10 cellular contexts compared by ENCODE assay signal in the genomic region with DNA sequence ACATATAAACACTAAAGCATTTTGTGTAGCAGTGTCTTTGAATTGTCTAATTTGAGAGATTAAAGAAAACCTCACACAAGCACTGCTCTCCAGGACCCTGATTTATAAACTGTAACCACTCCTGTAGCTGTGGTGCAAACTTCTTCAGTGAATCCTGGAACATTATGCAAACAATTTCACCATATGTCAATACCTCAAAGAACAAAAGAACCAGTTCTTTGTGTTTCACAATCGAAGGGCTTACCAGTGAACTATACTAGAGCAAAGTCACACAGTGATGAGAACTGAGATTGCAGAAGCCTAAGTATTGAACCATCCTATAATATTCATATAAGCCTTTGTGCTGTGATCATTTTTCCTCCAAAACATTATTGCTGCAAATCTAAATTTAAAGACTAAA. TPM values are rescaled to one million over a fixed set of nuclear protein-coding genes. Genes with fewer than 3 reads are reported as not detected.
A peak's percentile ranks its signal among the peaks of the same experiment; 100 is the strongest.
DNase-seq lines count a peak whose midpoint lies in the region; ATAC-seq and TF ChIP-seq lines count a peak whose summit lies in the region.
"Had no signal": no experiment of that assay in that cellular context is flagged by ENCODE, and none has a peak within 500 bp of the region (broad histone marks: within the 10 kb centered on the region; RNA-seq: fewer than 3 reads in every experiment).

No MANE protein-coding gene starts in this region.

- H3K27ac ChIP-seq in ACC112 (ENCODE audit: low read depth, low read length) (peak overlapping the region; percentile 5), foreskin keratinocyte (no peak overlapping the region)

- peaks cover 33% of the 10 kb centered on the region for H3K4me1 Mint-ChIP-seq in activated CD4-positive, alpha-beta T cell treated with anti-CD3 and anti-CD28 coated beads, Interleukin-2, amount 10 ng/mL, durations not matched to agents 24 days and 14 days
- peaks cover 57% of the 10 kb centered on the region for H3K4me1 Mint-ChIP-seq in chondrocyte (ENCODE audit: low read depth)

- no peak overlapping the region for H3K4me3 Mint-ChIP-seq in activated CD4-positive, alpha-beta T cell treated with anti-CD3 and anti-CD28 coated beads, Interleukin-2, amount 10 ng/mL, durations not matched to agents 24 days and 14 days
- H3K4me3 Mint-ChIP-seq in chondrocyte (ENCODE audit: unreplicated experiment), result no peak overlapping the region

- DNase-seq in NCI-H526 (lab: John Stamatoyannopoulos, UW) (peak; percentile 30 to 50), foreskin keratinocyte (peak; percentile 17 to 26), COLO829 (ENCODE audit: low spot score) (no peak), glomerular visceral epithelial cell (ENCODE audit: extremely low spot score) (no peak), chondrocyte (ENCODE audit: low spot score) (no peak)
- no peak for DNase-seq in activated CD4-positive, alpha-beta T cell treated with anti-CD3 and anti-CD28 coated beads, Interleukin-2, amount 10 ng/mL, durations not matched to agents 24 days and 14 days
- DNase-seq: amniotic stem cell, NCI-H524 had no signal

- peaks cover 8% of the 10 kb centered on the region; the same call in 1 of the 2 replicates for H3K36me3 ChIP-seq in ACC112 (ENCODE audit: insufficient read depth, low read length)

- H3K4me3 ChIP-seq in ACC112 (ENCODE audit: low read depth, low read length), result no peak overlapping the region

- no peaks in the 10 kb centered on the region for H3K79me2 ChIP-seq in ACC112 (ENCODE audit: control insufficient read depth, insufficient read depth, low read length, unreplicated experiment)

- no peaks in the 10 kb centered on the region for H3K27me3 Mint-ChIP-seq in activated CD4-positive, alpha-beta T cell treated with anti-CD3 and anti-CD28 coated beads, Interleukin-2, amount 10 ng/mL, durations not matched to agents 24 days and 14 days
- no peaks in the 10 kb centered on the region for H3K27me3 Mint-ChIP-seq in chondrocyte (ENCODE audit: low read depth)

- H2AFZ ChIP-seq in ACC112 (ENCODE audit: low read length, unreplicated experiment), result no peak overlapping the region

- H3K9me3 Mint-ChIP-seq in activated CD4-positive, alpha-beta T cell treated with anti-CD3 and anti-CD28 coated beads, Interleukin-2, amount 10 ng/mL, durations not matched to agents 24 days and 14 days, result peaks cover 10% of the 10 kb centered on the region
- H3K9me3 Mint-ChIP-seq in chondrocyte (ENCODE audit: low read depth), result no peaks in the 10 kb centered on the region

- no peak overlapping the region for H3K27ac Mint-ChIP-seq in activated CD4-positive, alpha-beta T cell treated with anti-CD3 and anti-CD28 coated beads, Interleukin-2, amount 10 ng/mL, durations not matched to agents 24 days and 14 days
- no peak overlapping the region for H3K27ac Mint-ChIP-seq in chondrocyte (ENCODE audit: unreplicated experiment)

- intact Hi-C loops in activated CD4-positive, alpha-beta T cell treated with anti-CD3 and anti-CD28 coated beads, Interleukin-2, amount 10 ng/mL, durations not matched to agents 24 days and 14 days (cut with micrococcal nuclease), result no loop called here

- H3K36me3 Mint-ChIP-seq in activated CD4-positive, alpha-beta T cell treated with anti-CD3 and anti-CD28 coated beads, Interleukin-2, amount 10 ng/mL, durations not matched to agents 24 days and 14 days (ENCODE audit: low read depth), result peaks cover 46% of the 10 kb centered on the region
- H3K36me3 Mint-ChIP-seq in chondrocyte (ENCODE audit: low read depth), result peaks cover 7% of the 10 kb centered on the region

- ATAC-seq in GM19463 (IDR thresholded peaks at IDR 0.05; ENCODE audit: unreplicated experiment) (peak; percentile 64), foreskin keratinocyte (no peak)

- H3K27me3 ChIP-seq in ACC112 (ENCODE audit: insufficient read depth, low read length), result no peaks in the 10 kb centered on the region
- H3K27me3 ChIP-seq in foreskin keratinocyte, result no peaks in the 10 kb centered on the region

- no peak for TF ChIP-seq CTCF in foreskin keratinocyte (conservative IDR thresholded peaks at IDR 0.05)
- TF ChIP-seq CTCF in chondrocyte (IDR thresholded peaks at IDR 0.05), result no peak

- H3K4me1 ChIP-seq in ACC112 (ENCODE audit: control insufficient read depth, insufficient read depth, low read length, unreplicated experiment) (peaks cover 31% of the 10 kb centered on the region), foreskin keratinocyte (peaks cover 15% of the 10 kb centered on the region)

RNA-seq across cellular contexts. Expression of a gene that starts 21.5 kb away (rescaled TPM):
- total RNA-seq in foreskin keratinocyte (43.1 and 46.8 TPM in 2 replicates), chondrocyte (30.0 to 36.7 TPM (median 30.5 TPM) in 3 replicates)
- polyA plus RNA-seq in foreskin keratinocyte, result 42.3 and 52.6 TPM in 2 replicates
- total RNA-seq in activated CD4-positive, alpha-beta T cell treated with anti-CD3 and anti-CD28 coated beads, Interleukin-2, amount 10 ng/mL, durations not matched to agents 24 days and 14 days, result 37.5 and 41.0 TPM in 2 replicates

Comparison
In these comparisons a context has a peak if more than half of its experiments do, and no peak if none do; other contexts are left out.
1. DNase-seq: peak in NCI-H526 (2 of 2) and foreskin keratinocyte (2 of 2); none in COLO829 (single experiment), glomerular visceral epithelial cell (single experiment), activated CD4-positive, alpha-beta T cell treated with anti-CD3 and anti-CD28 coated beads, Interleukin-2, amount 10 ng/mL, durations not matched to agents 24 days and 14 days (single experiment) and chondrocyte (single experiment).